15 cellular contexts compared by ENCODE assay signal in genomic region chr4:99979872-99980271, GRCh38. TPM values are rescaled to one million over a fixed set of nuclear protein-coding genes. Genes with fewer than 3 reads are reported as not detected.
DNase-seq lines count a peak whose midpoint lies in the region; ATAC-seq and TF ChIP-seq lines count a peak whose summit lies in the region.
"Had no signal": no experiment of that assay in that cellular context is flagged by ENCODE, and none has a peak within 500 bp of the region (broad histone marks: within the 10 kb centered on the region; RNA-seq: fewer than 3 reads in every experiment).

No MANE protein-coding gene starts in this region.

- no peaks in the 10 kb centered on the region for H3K36me3 ChIP-seq in mammary epithelial cell (ENCODE audit: insufficient read depth, low read length)

- no peak overlapping the region for H3K4me3 Mint-ChIP-seq in MCF 10A (ENCODE audit: unreplicated experiment)
- no peak overlapping the region for H3K4me3 Mint-ChIP-seq in activated T-helper 17 cell treated with anti-CD3 and anti-CD28 coated beads, Interleukin-2, amount 50 U/mL, for 72 hours

- peaks cover 10% of the 10 kb centered on the region for H3K4me1 Mint-ChIP-seq in MCF 10A (ENCODE audit: insufficient read depth, unreplicated experiment)
- H3K4me1 Mint-ChIP-seq in activated T-helper 17 cell treated with anti-CD3 and anti-CD28 coated beads, Interleukin-2, amount 50 U/mL, for 72 hours = no peaks in the 10 kb centered on the region

- DNase-seq in MCF 10A (ENCODE audit: unreplicated experiment) = peak; percentile 24
- no peak for DNase-seq in mammary epithelial cell
- DNase-seq in amniotic epithelial cell (ENCODE audit: low read depth) = peak; percentile 8
- DNase-seq in foreskin melanocyte = peak; percentile 19
- no peak for DNase-seq in NCI-H2171 treated with DMSO at 0.1 percent for 48 hours (lab: John Stamatoyannopoulos, UW)
- DNase-seq in NCI-H128 (lab: John Stamatoyannopoulos, UW; ENCODE audit: unreplicated experiment) = no peak
- no peak for DNase-seq in AG08396 (ENCODE audit: low spot score)
- DNase-seq: AML-193, GDM1, Karpas-422, NCI-H1105 treated with DMSO at 0.1 percent for 48 hours, NCI-H2029, NCI-H510A treated with DMSO at 0.1 percent for 48 hours had no signal

- no peaks in the 10 kb centered on the region for H3K9me3 ChIP-seq in mammary epithelial cell (replicated peaks; ENCODE audit: insufficient read depth, low read length)

- dilution Hi-C loops in mammary epithelial cell (cut with HindIII; ENCODE audit: low sequenced_read_pairs) = no loop called here

- ATAC-seq in activated T-helper 17 cell treated with anti-CD3 and anti-CD28 coated beads, Interleukin-2, amount 50 U/mL, for 72 hours (replicated peaks) = no peak

- H4K20me1 ChIP-seq in mammary epithelial cell (ENCODE audit: insufficient read depth, low read length) = no peaks in the 10 kb centered on the region

- in situ Hi-C loops in mammary epithelial cell (cut with MboI; ENCODE audit: low sequenced_read_pairs in 2 of 2) = no loop called here

- intact Hi-C loops in MCF 10A (cut with micrococcal nuclease) = no loop called here
- intact Hi-C loops in mammary epithelial cell (cut with micrococcal nuclease) = no loop called here

- no peak overlapping the region for H3K4me3 ChIP-seq in mammary epithelial cell (replicated peaks in 1 of 3; ENCODE audit: insufficient read depth in 1 of 3, low read depth in 2 of 3, low read length in 3 of 3)

- POLR2A ChIA-PET in MCF 10A (lab: Yijun Ruan, JAX) = no interaction called here

- peaks cover 3% of the 10 kb centered on the region for H3K4me1 ChIP-seq in mammary epithelial cell (ENCODE audit: insufficient read depth, low read length)

- BruUV-seq in MCF 10A (replicated peaks; lab: Mats Ljungman, UMichigan) (no TSS peak), mammary epithelial cell (replicated peaks; lab: Mats Ljungman, UMichigan) (no TSS peak)

- H3K36me3 Mint-ChIP-seq in MCF 10A (ENCODE audit: insufficient read depth, unreplicated experiment) = no peaks in the 10 kb centered on the region
- H3K36me3 Mint-ChIP-seq in activated T-helper 17 cell treated with anti-CD3 and anti-CD28 coated beads, Interleukin-2, amount 50 U/mL, for 72 hours (ENCODE audit: low read depth) = no peaks in the 10 kb centered on the region

- CTCF ChIA-PET in MCF 10A (lab: Yijun Ruan, JAX) (no interaction called here), mammary epithelial cell (lab: Charles Lee; ENCODE audit: low non-redundant PET) (no interaction called here)

- no peaks in the 10 kb centered on the region for H3K27me3 ChIP-seq in mammary epithelial cell (ENCODE audit: insufficient read depth, low read length)

- H3K27ac ChIP-seq in mammary epithelial cell (ENCODE audit: insufficient read depth, low read depth, low read length) = no peak overlapping the region
- H3K27ac ChIP-seq: 22Rv1 had no signal

- TF ChIP-seq CTCF in MCF 10A (IDR thresholded peaks at IDR 0.05; ENCODE audit: unreplicated experiment) = no peak
- no peak for TF ChIP-seq CTCF in mammary epithelial cell (conservative IDR thresholded peaks at IDR 0.05 in 1 of 2, IDR thresholded peaks at IDR 0.05 in 1 of 2; ENCODE audit: extremely low read depth in 1 of 2, insufficient read depth in 1 of 2, low read depth in 1 of 2, low read length in 2 of 2)

- no peaks in the 10 kb centered on the region for H3K79me2 ChIP-seq in mammary epithelial cell (ENCODE audit: insufficient read depth, low read length)

- peaks cover 3% of the 10 kb centered on the region for H3K9me3 Mint-ChIP-seq in MCF 10A (ENCODE audit: unreplicated experiment)
- H3K9me3 Mint-ChIP-seq in activated T-helper 17 cell treated with anti-CD3 and anti-CD28 coated beads, Interleukin-2, amount 50 U/mL, for 72 hours = peaks cover 2% of the 10 kb centered on the region

- no peak overlapping the region for H2AFZ ChIP-seq in mammary epithelial cell (ENCODE audit: low read depth, low read length)

- H3K27me3 Mint-ChIP-seq in MCF 10A (ENCODE audit: insufficient read depth, unreplicated experiment) = no peaks in the 10 kb centered on the region
- peaks cover 4% of the 10 kb centered on the region for H3K27me3 Mint-ChIP-seq in activated T-helper 17 cell treated with anti-CD3 and anti-CD28 coated beads, Interleukin-2, amount 50 U/mL, for 72 hours

- no peak overlapping the region for H3K4me2 ChIP-seq in mammary epithelial cell (ENCODE audit: insufficient read depth, low read depth, low read length)

- H3K9ac ChIP-seq in mammary epithelial cell (ENCODE audit: insufficient read depth, low read length) = no peak overlapping the region

- H3K27ac Mint-ChIP-seq in MCF 10A (ENCODE audit: low read depth, unreplicated experiment) = no peak overlapping the region
- no peak overlapping the region for H3K27ac Mint-ChIP-seq in activated T-helper 17 cell treated with anti-CD3 and anti-CD28 coated beads, Interleukin-2, amount 50 U/mL, for 72 hours

RNA-seq across cellular contexts. Expression of gene H2AZ1, which starts 29.8 kb away (rescaled TPM):
- total RNA-seq in MCF 10A (2022) (264 and 298 TPM in 2 replicates), mammary epithelial cell (100 to 1,000 TPM; 121 to 323 TPM)
- 793 TPM for polyA plus RNA-seq in mammary epithelial cell
- polyA minus RNA-seq in mammary epithelial cell = 186 TPM
- 100 to 1,000 TPM; 519 to 844 TPM for total RNA-seq in activated T-helper 17 cell treated with anti-CD3 and anti-CD28 coated beads, Interleukin-2, amount 50 U/mL, for 72 hours

RNA-seq across cellular contexts. Expression of gene DNAJB14, which starts 33.5 kb away (rescaled TPM):
- total RNA-seq in MCF 10A (2022) = 50.2 and 54.5 TPM in 2 replicates
- 10 to 100 TPM; 50.0 to 50.2 TPM for total RNA-seq in mammary epithelial cell
- polyA plus RNA-seq in mammary epithelial cell = 26.3 TPM
- 12.5 TPM for polyA minus RNA-seq in mammary epithelial cell
- total RNA-seq in activated T-helper 17 cell treated with anti-CD3 and anti-CD28 coated beads, Interleukin-2, amount 50 U/mL, for 72 hours = 10 to 100 TPM; 43.4 to 45.1 TPM

Comparison
In these comparisons a context has a peak if more than half of its experiments do, and no peak if none do; other contexts are left out.
1. DNase-seq: peak in MCF 10A (single experiment), amniotic epithelial cell (single experiment) and foreskin melanocyte (single experiment); none in mammary epithelial cell (single experiment), NCI-H2171 treated with DMSO at 0.1 percent for 48 hours (single experiment), NCI-H128 (single experiment) and AG08396 (single experiment).